ENCODE assay signal across 9 cellular contexts in the genomic region with DNA sequence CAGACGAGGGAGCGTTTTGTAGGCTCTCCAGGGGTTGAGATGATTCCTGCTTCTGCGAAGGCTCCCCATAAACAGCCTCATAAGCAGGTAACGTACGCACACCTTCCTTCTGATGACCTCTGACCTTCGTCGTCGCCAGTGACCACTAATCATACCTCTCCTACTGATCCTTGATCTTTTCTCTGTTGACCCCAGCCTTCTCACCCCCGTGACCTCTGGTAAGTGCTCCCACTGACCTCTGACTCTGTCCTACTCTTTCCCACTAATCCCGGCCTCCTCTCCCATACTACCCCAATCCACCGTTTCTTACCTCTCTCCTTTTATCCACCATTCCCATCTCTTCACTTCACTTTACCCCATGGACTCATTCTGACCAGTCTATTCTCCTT. TPM values are rescaled to one million over a fixed set of nuclear protein-coding genes. Genes with fewer than 3 reads are reported as not detected.
A peak's percentile ranks its signal among the peaks of the same experiment; 100 is the strongest.
DNase-seq lines count a peak whose midpoint lies in the region; ATAC-seq and TF ChIP-seq lines count a peak whose summit lies in the region.
"Had no signal": no experiment of that assay in that cellular context is flagged by ENCODE, and none has a peak within 500 bp of the region (broad histone marks: within the 10 kb centered on the region; RNA-seq: fewer than 3 reads in every experiment).

No MANE protein-coding gene starts in this region.

- H3K27me3 Mint-ChIP-seq in chondrocyte (ENCODE audit: low read depth) (peaks cover 12% of the 10 kb centered on the region), nephron progenitor cell (ENCODE audit: low read depth, poor library complexity) (peaks cover 12% of the 10 kb centered on the region)

- H3K9me3 Mint-ChIP-seq in chondrocyte (ENCODE audit: low read depth): no peaks in the 10 kb centered on the region
- H3K9me3 Mint-ChIP-seq in nephron progenitor cell: no peaks in the 10 kb centered on the region

- no peaks in the 10 kb centered on the region for H3K36me3 ChIP-seq in BJ (ENCODE audit: control insufficient read depth, insufficient read depth, low read length)

- ATAC-seq in GM18502 (IDR thresholded peaks at IDR 0.05; ENCODE audit: poor library complexity, unreplicated experiment) (no peak), HG02885 (IDR thresholded peaks at IDR 0.05; ENCODE audit: poor library complexity, unreplicated experiment) (no peak), GM19328 (IDR thresholded peaks at IDR 0.05; ENCODE audit: unreplicated experiment) (no peak), HG02571 (IDR thresholded peaks at IDR 0.05; ENCODE audit: unreplicated experiment) (no peak)

- peaks cover 33% of the 10 kb centered on the region for H3K4me1 Mint-ChIP-seq in chondrocyte (ENCODE audit: low read depth)
- H3K4me1 Mint-ChIP-seq in nephron progenitor cell: peaks cover 48% of the 10 kb centered on the region

- DNase-seq in BJ (ENCODE audit: low read depth) (no peak), chondrocyte (ENCODE audit: low spot score) (no peak), nephron progenitor cell (peak; percentile 10)
- DNase-seq in Jurkat, Clone E6-1 (ENCODE audit: low read depth, low spot score): no peak

- H3K27me3 ChIP-seq in BJ (ENCODE audit: control insufficient read depth, insufficient read depth, low read length): peaks cover 5% of the 10 kb centered on the region
- H3K27me3 ChIP-seq: foreskin keratinocyte had no signal

- TF ChIP-seq CTCF in BJ (IDR thresholded peaks at IDR 0.05; ENCODE audit: insufficient read depth, low read depth, low read length) (no peak), chondrocyte (IDR thresholded peaks at IDR 0.05) (no peak), nephron progenitor cell (IDR thresholded peaks at IDR 0.05) (no peak)

- H3K27ac Mint-ChIP-seq in chondrocyte (ENCODE audit: unreplicated experiment): peak overlapping the region; percentile 45
- H3K27ac Mint-ChIP-seq in nephron progenitor cell: peak overlapping the region; percentile 33

- H3K4me3 ChIP-seq in BJ (ENCODE audit: low read depth, low read length): peak overlapping the region; percentile 26
- H3K4me3 ChIP-seq in Jurkat, Clone E6-1 (ENCODE audit: low read length): peak overlapping the region; percentile 54

- POLR2A ChIA-PET in BJ (lab: Charles Lee): no interaction called here

- H3K4me3 Mint-ChIP-seq in chondrocyte (ENCODE audit: unreplicated experiment) (peak overlapping the region; percentile 98), nephron progenitor cell (peak overlapping the region; percentile 92)

- CTCF ChIA-PET in BJ (lab: Yijun Ruan, JAX): interaction anchor here (2.1 to 4.2 kb wide), 2 partner anchors 19 to 55 kb away, joined by 4 to 14 read pairs; no protein-coding TSS in a partner anchor

- no peaks in the 10 kb centered on the region for H3K36me3 Mint-ChIP-seq in chondrocyte (ENCODE audit: low read depth)
- no peaks in the 10 kb centered on the region for H3K36me3 Mint-ChIP-seq in nephron progenitor cell (ENCODE audit: low read depth)

RNA-seq across cellular contexts. Expression of gene DNAI1, which starts 0.4 kb away (rescaled TPM):
- polyA plus RNA-seq in BJ (2011; rRNA removed): not detected in 2 replicates
- polyA minus RNA-seq in BJ (2011; rRNA and poly(A)+ RNA removed): not detected in 2 replicates
- polyA plus RNA-seq in Jurkat, Clone E6-1 (2012; ENCODE audit: insufficient read depth, insufficient read length): 0.54 TPM
- 0.25 TPM in 1 of 3 replicates, not detected in the others for total RNA-seq in chondrocyte
- total RNA-seq: foreskin keratinocyte had no signal
- polyA plus RNA-seq: foreskin keratinocyte had no signal

RNA-seq across cellular contexts. Expression of gene FAM219A, which starts 0.6 kb away (rescaled TPM):
- 10.7 and 17.8 TPM in 2 replicates for polyA plus RNA-seq in BJ (2011; rRNA removed)
- 9.3 and 11.3 TPM in 2 replicates for polyA minus RNA-seq in BJ (2011; rRNA and poly(A)+ RNA removed)
- polyA plus RNA-seq in Jurkat, Clone E6-1 (2012; ENCODE audit: insufficient read depth, insufficient read length): 15.1 TPM
- total RNA-seq in chondrocyte: 24.5 to 37.5 TPM (median 35.7 TPM) in 3 replicates
